8 cellular contexts compared by ENCODE assay signal in genomic region chr5:14447958-14448881, GRCh38.
DNase-seq lines count a peak whose midpoint lies in the region; ATAC-seq, FAIRE-seq and TF ChIP-seq lines count a peak whose summit lies in the region.

No MANE protein-coding gene starts in this region.

- ATAC-seq in HG02938 (IDR thresholded peaks at IDR 0.05; ENCODE audit: unreplicated experiment) = peak; percentile 59

- DNase-seq in GM12892 (ENCODE audit: insufficient read length) (no peak), ascending aorta (ENCODE audit: low spot score in 2 of 2) (no peak), HuH-7 (ENCODE audit: low spot score) (no peak), small intestine (no peak), NCI-H1436 (lab: John Stamatoyannopoulos, UW) (no peak)
- no peak for DNase-seq in activated CD8-positive, alpha-beta memory T cell treated with anti-CD3 and anti-CD28 coated beads, Interleukin-2, amount 50 U/mL, for 4 hours

- H3K9me3 ChIP-seq in ascending aorta = no peaks in the 10 kb centered on the region
- no peaks in the 10 kb centered on the region for H3K9me3 ChIP-seq in mucosa of rectum (ENCODE audit: control insufficient read depth in 2 of 2, low read length in 2 of 2)
- H3K9me3 ChIP-seq in small intestine (ENCODE audit: control insufficient read depth, low read depth) = no peaks in the 10 kb centered on the region

- H3K4me1 ChIP-seq in ascending aorta = peaks cover 0 to 22% of the 10 kb centered on the region in 2 donors
- peaks cover 16 to 31% of the 10 kb centered on the region in 2 donors for H3K4me1 ChIP-seq in mucosa of rectum (ENCODE audit: control insufficient read depth in 2 of 2, insufficient read depth in 2 of 2, low read length in 2 of 2)
- peaks cover 0 to 7% of the 10 kb centered on the region in 2 donors for H3K4me1 ChIP-seq in small intestine (ENCODE audit: control insufficient read depth in 2 of 2, insufficient read depth in 1 of 2, low read depth in 1 of 2, low read length in 1 of 2)

- no peak for TF ChIP-seq CTCF in ascending aorta (IDR thresholded peaks at IDR 0.05)

- H3K9ac ChIP-seq in mucosa of rectum (ENCODE audit: low read depth in 1 of 2, low read length in 2 of 2) = peak overlapping the region in 1 of 2 donors; percentile 7

- FAIRE-seq in GM12892 (lab: Jason Lieb, UNC) (peak; percentile 50), small intestine (lab: Jason Lieb, UNC) (no peak)

- intact Hi-C loops in ascending aorta (cut with DNase I) = loop anchor here (10.0 kb wide), 1 partner anchor 303 kb away; the partner anchor contains the start of gene TRIO

- H3K27me3 ChIP-seq in ascending aorta = no peaks in the 10 kb centered on the region
- no peaks in the 10 kb centered on the region for H3K27me3 ChIP-seq in mucosa of rectum (ENCODE audit: control insufficient read depth in 2 of 2, insufficient read depth in 2 of 2, low read length in 2 of 2)
- H3K27me3 ChIP-seq in small intestine (ENCODE audit: control insufficient read depth in 2 of 2, insufficient read depth in 2 of 2, low read length in 2 of 2) = no peaks in the 10 kb centered on the region

- H3K27ac ChIP-seq in ascending aorta (peak overlapping the region; percentile 74 to 77), mucosa of rectum (ENCODE audit: low read depth in 2 of 2, low read length in 2 of 2) (peak overlapping the region; percentile 44 to 58), small intestine (ENCODE audit: low read depth in 1 of 2, low read length in 1 of 2) (peak overlapping the region in 1 of 2 donors; percentile 78)

- WGBS in small intestine, 3 donors = 60 to 75% (median 69%) methylated on average over 17 of the region's 17 CpGs

- H3K4me3 ChIP-seq in ascending aorta (no peak overlapping the region), mucosa of rectum (ENCODE audit: low read length in 2 of 2) (peak overlapping the region in 1 of 2 donors; percentile 4), small intestine (ENCODE audit: low read depth in 1 of 2, low read length in 2 of 2) (no peak overlapping the region)

- TF ChIP-seq POLR2A in GM12892 (IDR thresholded peaks at IDR 0.05; ENCODE audit: low read depth, low read length) = no peak

- H3K36me3 ChIP-seq in ascending aorta (peaks cover 0 to 7% of the 10 kb centered on the region in 2 donors), mucosa of rectum (ENCODE audit: control insufficient read depth in 2 of 2, insufficient read depth in 2 of 2, low read length in 2 of 2) (peaks cover 0 to 11% of the 10 kb centered on the region in 2 donors), small intestine (ENCODE audit: control insufficient read depth in 2 of 2, insufficient read depth in 2 of 2, low read length in 2 of 2) (no peaks in the 10 kb centered on the region)
